8 cellular contexts compared by ENCODE assay signal in the genomic region with DNA sequence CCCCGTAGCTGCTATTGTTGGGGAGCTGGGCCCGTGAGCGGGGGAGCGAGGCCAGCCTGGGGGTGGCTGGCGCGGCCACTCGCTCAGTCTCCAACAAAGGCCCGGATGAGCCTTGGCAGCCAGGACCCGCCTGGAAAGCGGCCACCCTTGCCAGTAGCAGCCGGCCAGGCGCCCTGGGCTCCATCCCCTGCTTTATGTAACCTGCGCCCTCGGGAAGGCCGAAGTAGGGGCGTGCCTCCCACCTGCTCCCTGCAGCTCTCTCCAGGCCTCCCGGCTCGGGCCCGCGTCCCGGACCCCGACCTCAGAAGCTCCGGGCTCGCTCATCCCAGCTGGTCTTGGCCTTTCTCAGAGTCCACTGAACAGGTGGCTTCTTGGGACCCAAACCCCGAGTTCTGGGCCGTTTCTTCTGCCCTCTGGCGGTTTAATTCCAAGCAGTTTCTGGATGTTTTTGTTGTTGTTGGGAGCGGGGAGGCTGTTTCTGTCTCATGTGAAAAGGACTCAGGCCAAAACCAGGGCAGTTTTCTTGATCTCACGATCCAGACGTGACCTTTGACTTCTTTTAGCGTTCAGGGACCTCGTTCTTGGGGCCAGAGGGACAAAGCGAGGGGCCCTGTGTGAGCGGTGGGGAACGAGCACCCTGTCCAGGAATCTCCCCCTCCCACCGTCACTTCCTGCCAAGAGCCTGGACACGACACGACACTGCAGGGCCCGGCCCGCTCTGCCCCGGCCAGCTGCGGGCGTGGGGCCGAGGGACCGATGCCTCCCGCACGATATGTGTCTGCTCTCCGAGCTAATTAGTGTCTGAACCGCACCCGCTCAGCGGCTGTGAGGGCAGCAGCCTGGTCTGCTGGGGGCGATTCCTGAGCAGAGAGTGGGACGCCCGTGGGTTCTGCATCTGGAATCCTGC. TPM values are rescaled to one million over a fixed set of nuclear protein-coding genes. Genes with fewer than 3 reads are reported as not detected.
DNase-seq lines count a peak whose midpoint lies in the region; ATAC-seq, FAIRE-seq and TF ChIP-seq lines count a peak whose summit lies in the region.

No MANE protein-coding gene starts in this region.

- ATAC-seq in HG02588 (IDR thresholded peaks at IDR 0.05; ENCODE audit: unreplicated experiment) (peak; percentile 2), pancreas (peak; percentile 57 to 66 (median 62)), GM18870 (IDR thresholded peaks at IDR 0.05; ENCODE audit: unreplicated experiment) (no peak), GM19463 (IDR thresholded peaks at IDR 0.05; ENCODE audit: unreplicated experiment) (no peak)

- peak overlapping the region; percentile 92 for H3K4me2 ChIP-seq in astrocyte (ENCODE audit: low read length)

- H3K4me1 ChIP-seq in astrocyte (ENCODE audit: insufficient read depth, low read length), result peaks cover 28% of the 10 kb centered on the region
- peaks cover 64% of the 10 kb centered on the region for H3K4me1 ChIP-seq in left ventricle myocardium inferior
- peaks cover 7 to 23% (median 13%) of the 10 kb centered on the region in 3 donors for H3K4me1 ChIP-seq in pancreas

- H3K79me2 ChIP-seq in astrocyte (ENCODE audit: insufficient read depth, low read length), result peaks cover 56% of the 10 kb centered on the region

- no peaks in the 10 kb centered on the region for H3K27me3 Mint-ChIP-seq in astrocyte (ENCODE audit: low read depth, unreplicated experiment)

- H3K36me3 ChIP-seq in astrocyte (ENCODE audit: insufficient read depth, low read length), result no peaks in the 10 kb centered on the region
- H3K36me3 ChIP-seq in left ventricle myocardium inferior, result peaks cover 23% of the 10 kb centered on the region
- H3K36me3 ChIP-seq in pancreas, result peaks cover 0 to 13% (median 6%) of the 10 kb centered on the region in 3 donors

- peaks cover 3% of the 10 kb centered on the region for H3K36me3 Mint-ChIP-seq in astrocyte (ENCODE audit: low read depth, unreplicated experiment)

- peaks cover 55% of the 10 kb centered on the region for H4K20me1 ChIP-seq in astrocyte (ENCODE audit: insufficient read depth, low read length)

- H2AFZ ChIP-seq in astrocyte (ENCODE audit: low read depth, low read length), result no peak overlapping the region

- DNase-seq in COR-L47 (lab: John Stamatoyannopoulos, UW), result peak; percentile 53
- DNase-seq in astrocyte (ENCODE audit: low read depth), result peak; percentile 39
- peak; percentile 86 for DNase-seq in left ventricle myocardium inferior
- DNase-seq in pancreas, result peak; percentile 73 to 95 (median 84)

- H3K27ac Mint-ChIP-seq in astrocyte (ENCODE audit: unreplicated experiment), result peak overlapping the region; percentile 95

- no peaks in the 10 kb centered on the region for H3K9me3 ChIP-seq in astrocyte (ENCODE audit: insufficient read depth, low read depth, low read length)
- no peaks in the 10 kb centered on the region for H3K9me3 ChIP-seq in left ventricle myocardium inferior (replicated peaks)
- no peaks in the 10 kb centered on the region for H3K9me3 ChIP-seq in pancreas

- peak overlapping the region; percentile 74 for H3K27ac ChIP-seq in astrocyte (ENCODE audit: low read depth, low read length)
- H3K27ac ChIP-seq in left ventricle myocardium inferior (replicated peaks), result peak overlapping the region; percentile 99
- peak overlapping the region; percentile 55 to 81 (median 78) for H3K27ac ChIP-seq in pancreas

- no peaks in the 10 kb centered on the region for H3K9me3 Mint-ChIP-seq in astrocyte (ENCODE audit: unreplicated experiment)

- H3K9ac ChIP-seq in astrocyte (ENCODE audit: low read length), result peak overlapping the region; percentile 85

- H3K4me3 ChIP-seq in astrocyte (ENCODE audit: insufficient read depth, low read depth, low read length), result peak overlapping the region; percentile 76
- peak overlapping the region; percentile 100 for H3K4me3 ChIP-seq in left ventricle myocardium inferior
- H3K4me3 ChIP-seq in pancreas, result peak overlapping the region; percentile 82 to 100 (median 96)

- WGBS in pancreas, 2 donors, result 1% methylated on average over 49 to 54 of the region's 54 CpGs

- H3K27me3 ChIP-seq in astrocyte (ENCODE audit: insufficient read depth, low read length) (no peaks in the 10 kb centered on the region), left ventricle myocardium inferior (ENCODE audit: low read depth) (peaks cover 8% of the 10 kb centered on the region), pancreas (no peaks in the 10 kb centered on the region)

- intact Hi-C loops in left ventricle myocardium inferior (cut with micrococcal nuclease) (no loop called here), pancreas (cut with DNase I) (no loop called here)

- peaks cover 11% of the 10 kb centered on the region for H3K4me1 Mint-ChIP-seq in astrocyte (ENCODE audit: low read depth, unreplicated experiment)

- FAIRE-seq in astrocyte (lab: Jason Lieb, UNC) (no peak), pancreas (lab: Jason Lieb, UNC) (no peak)

- peak overlapping the region; percentile 92 for H3K4me3 Mint-ChIP-seq in astrocyte (ENCODE audit: unreplicated experiment)

- peak; percentile 55 for TF ChIP-seq CTCF in astrocyte (IDR thresholded peaks at IDR 0.05; ENCODE audit: insufficient read depth, low read depth, low read length)
- peak; percentile 59 for TF ChIP-seq CTCF in left ventricle myocardium inferior (IDR thresholded peaks at IDR 0.05; ENCODE audit: borderline replicate concordance)
- peak in 2 of 4 donors; percentile 20 to 24 for TF ChIP-seq CTCF in pancreas (IDR thresholded peaks at IDR 0.05)

TF ChIP-seq in PFSK-1, 5 proteins besides CTCF, POLR2A, EP300 and RAD21:
- TF ChIP-seq SIN3A (IDR thresholded peaks at IDR 0.05; ENCODE audit: borderline replicate concordance, insufficient read depth, low read length) (peak; percentile 68; the same call in 1 of the 2 replicates), FOXP2 (optimal IDR thresholded peaks at IDR 0.05; ENCODE audit: borderline replicate concordance, extremely low read depth, extremely low read length, insufficient read depth) (peak; percentile 28), POLR2AphosphoS5 (IDR thresholded peaks at IDR 0.05; ENCODE audit: low read depth, low read length) (no peak), TAF1 (IDR thresholded peaks at IDR 0.05; ENCODE audit: borderline replicate concordance, insufficient read depth, low read length) (no peak)
- TF ChIP-seq, protein P1, sequence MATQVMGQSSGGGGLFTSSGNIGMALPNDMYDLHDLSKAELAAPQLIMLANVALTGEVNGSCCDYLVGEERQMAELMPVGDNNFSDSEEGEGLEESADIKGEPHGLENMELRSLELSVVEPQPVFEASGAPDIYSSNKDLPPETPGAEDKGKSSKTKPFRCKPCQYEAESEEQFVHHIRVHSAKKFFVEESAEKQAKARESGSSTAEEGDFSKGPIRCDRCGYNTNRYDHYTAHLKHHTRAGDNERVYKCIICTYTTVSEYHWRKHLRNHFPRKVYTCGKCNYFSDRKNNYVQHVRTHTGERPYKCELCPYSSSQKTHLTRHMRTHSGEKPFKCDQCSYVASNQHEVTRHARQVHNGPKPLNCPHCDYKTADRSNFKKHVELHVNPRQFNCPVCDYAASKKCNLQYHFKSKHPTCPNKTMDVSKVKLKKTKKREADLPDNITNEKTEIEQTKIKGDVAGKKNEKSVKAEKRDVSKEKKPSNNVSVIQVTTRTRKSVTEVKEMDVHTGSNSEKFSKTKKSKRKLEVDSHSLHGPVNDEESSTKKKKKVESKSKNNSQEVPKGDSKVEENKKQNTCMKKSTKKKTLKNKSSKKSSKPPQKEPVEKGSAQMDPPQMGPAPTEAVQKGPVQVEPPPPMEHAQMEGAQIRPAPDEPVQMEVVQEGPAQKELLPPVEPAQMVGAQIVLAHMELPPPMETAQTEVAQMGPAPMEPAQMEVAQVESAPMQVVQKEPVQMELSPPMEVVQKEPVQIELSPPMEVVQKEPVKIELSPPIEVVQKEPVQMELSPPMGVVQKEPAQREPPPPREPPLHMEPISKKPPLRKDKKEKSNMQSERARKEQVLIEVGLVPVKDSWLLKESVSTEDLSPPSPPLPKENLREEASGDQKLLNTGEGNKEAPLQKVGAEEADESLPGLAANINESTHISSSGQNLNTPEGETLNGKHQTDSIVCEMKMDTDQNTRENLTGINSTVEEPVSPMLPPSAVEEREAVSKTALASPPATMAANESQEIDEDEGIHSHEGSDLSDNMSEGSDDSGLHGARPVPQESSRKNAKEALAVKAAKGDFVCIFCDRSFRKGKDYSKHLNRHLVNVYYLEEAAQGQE (IDR thresholded peaks at IDR 0.05; ENCODE audit: insufficient read depth in 1 of 2, low read depth in 2 of 2, low read length in 2 of 2), result no peak

RNA-seq across cellular contexts. Expression of a gene that starts 1.3 kb away (rescaled TPM):
- polyA plus RNA-seq in PFSK-1 (2012; ENCODE audit: insufficient read length, low read depth), result 241 TPM
- 190 and 192 TPM in 2 replicates for total RNA-seq in astrocyte
- 96.5 TPM for total RNA-seq in left ventricle myocardium inferior
- 10 to 100 TPM; 26.2 to 49.4 (median 39.1) TPM for total RNA-seq in pancreas
- 100 to 1,000 TPM in 1 of 2 donors, 10 to 100 TPM in 1; 80.0 to 107 TPM for polyA plus RNA-seq in pancreas

RNA-seq across cellular contexts. Expression of a gene that starts 11.0 kb away (rescaled TPM):
- polyA plus RNA-seq in PFSK-1 (2012; ENCODE audit: insufficient read length, low read depth), result 0.40 TPM
- 0.70 and 0.75 TPM in 2 replicates for total RNA-seq in astrocyte
- not detected for total RNA-seq in left ventricle myocardium inferior
- under 1 TPM in 4 of 6 donors, not detected in 2; 0.28 to 0.38 (median 0.33) TPM for total RNA-seq in pancreas
- polyA plus RNA-seq in pancreas, result under 1 TPM; 0.31 to 0.38 TPM

RNA-seq across cellular contexts. Expression of a gene that starts 25.5 kb away (rescaled TPM):
- 45.6 TPM for polyA plus RNA-seq in PFSK-1 (2012; ENCODE audit: insufficient read length, low read depth)
- total RNA-seq in astrocyte (17.9 and 20.4 TPM in 2 replicates), left ventricle myocardium inferior (11.2 TPM), pancreas (10 to 100 TPM in 4 of 6 donors, 1 to 10 TPM in 2; 8.8 to 16.2 (median 10.7) TPM)
- 10 to 100 TPM; 14.3 to 29.7 TPM for polyA plus RNA-seq in pancreas

RNA-seq across cellular contexts. Expression of a gene that starts 36.5 kb away (rescaled TPM):
- polyA plus RNA-seq in PFSK-1 (2012; ENCODE audit: insufficient read length, low read depth), result 1.4 TPM
- total RNA-seq in astrocyte (0.57 and 0.60 TPM in 2 replicates), left ventricle myocardium inferior (0.22 TPM), pancreas (1 to 10 TPM in 4 of 6 donors, under 1 TPM in 2; 0.66 to 4.2 (median 1.2) TPM)
- 1 to 10 TPM; 2.5 to 7.5 TPM for polyA plus RNA-seq in pancreas

RNA-seq across cellular contexts. Expression of a gene that starts 39.6 kb away (rescaled TPM):
- 977 TPM for polyA plus RNA-seq in PFSK-1 (2012; ENCODE audit: insufficient read length, low read depth)
- total RNA-seq in astrocyte, result 807 and 871 TPM in 2 replicates
- total RNA-seq in left ventricle myocardium inferior, result 1,533 TPM
- total RNA-seq in pancreas, result 100 to 1,000 TPM; 122 to 200 (median 149) TPM
- polyA plus RNA-seq in pancreas, result 100 to 1,000 TPM; 210 to 256 TPM

Comparison
In these comparisons a context has a peak if more than half of its experiments do, and no peak if none do; other contexts are left out.
1. ATAC-seq: peak in HG02588 (single experiment) and pancreas (4 of 4); none in GM18870 (single experiment) and GM19463 (single experiment).
2. Peak in every context shown above with its lines, with median percentiles within 50 percentile points of each other: DNase-seq, H3K27ac ChIP-seq and H3K4me3 ChIP-seq.